8 cellular contexts compared by ENCODE assay signal in genomic region chr1:145961425-145962156, GRCh38. TPM values are rescaled to one million over a fixed set of nuclear protein-coding genes. Genes with fewer than 3 reads are reported as not detected.
DNase-seq lines count a peak whose midpoint lies in the region; ATAC-seq and TF ChIP-seq lines count a peak whose summit lies in the region.

No MANE protein-coding gene starts in this region.

- no peaks in the 10 kb centered on the region for H3K27me3 ChIP-seq in mesenchymal stem cell (ENCODE audit: control insufficient read depth in 1 of 2, insufficient read depth in 1 of 2, low read length in 2 of 2)

- H3K4me3 ChIP-seq in choroid plexus epithelial cell (ENCODE audit: low read depth, low read length) (peak overlapping the region; percentile 74), mesenchymal stem cell (ENCODE audit: insufficient read depth in 1 of 2, low read depth in 1 of 2, low read length in 2 of 2) (peak overlapping the region; percentile 73 to 87)

- H3K23ac ChIP-seq in mesenchymal stem cell (ENCODE audit: low read length in 2 of 2): peak overlapping the region in 1 of 2 experiments; percentile 48

- peak overlapping the region; percentile 94 for H3K27ac ChIP-seq in 22Rv1
- H3K27ac ChIP-seq in VCaP: peak overlapping the region; percentile 73; the same call in 1 of the 2 replicates
- H3K27ac ChIP-seq in mesenchymal stem cell (ENCODE audit: low read length, poor library complexity, severe bottlenecking): no peak overlapping the region

- H2BK120ac ChIP-seq in mesenchymal stem cell (ENCODE audit: low read depth, low read length): no peak overlapping the region

- DNase-seq in GM20000 (ENCODE audit: low spot score) (peak; percentile 53), choroid plexus epithelial cell (ENCODE audit: low read depth) (peak; percentile 35), mesenchymal stem cell (peak; percentile 53)
- DNase-seq in stimulated activated naive CD8-positive, alpha-beta T cell treated with anti-CD3 and anti-CD28 coated beads, Interleukin-15, Interleukin-2, amounts not matched to agents 100 U/mL and 50 U/mL, for 24 hours: peak; percentile 77

- TF ChIP-seq CTCF in 22Rv1 (IDR thresholded peaks at IDR 0.05): no peak
- no peak for TF ChIP-seq CTCF in GM20000 (IDR thresholded peaks at IDR 0.05; ENCODE audit: extremely low read depth, missing control alignments)
- TF ChIP-seq CTCF in VCaP (conservative IDR thresholded peaks at IDR 0.05): no peak
- TF ChIP-seq CTCF in choroid plexus epithelial cell (conservative IDR thresholded peaks at IDR 0.05; ENCODE audit: low read depth, low read length): no peak

- no peak overlapping the region for H2BK5ac ChIP-seq in mesenchymal stem cell (ENCODE audit: low read depth, low read length, poor library complexity, severe bottlenecking)

- peak overlapping the region in 1 of 2 experiments; percentile 55 for H3K4ac ChIP-seq in mesenchymal stem cell (ENCODE audit: low read depth in 1 of 2, low read length in 2 of 2)

- peak overlapping the region in 1 of 2 experiments; percentile 61 for H3K14ac ChIP-seq in mesenchymal stem cell (ENCODE audit: low read length in 2 of 2)

- H4K8ac ChIP-seq in mesenchymal stem cell (ENCODE audit: low read length): peak overlapping the region; percentile 87

- H4K91ac ChIP-seq in mesenchymal stem cell (ENCODE audit: low read length): peak overlapping the region; percentile 0

- H2AFZ ChIP-seq in mesenchymal stem cell (ENCODE audit: low read depth, low read length): peak overlapping the region; percentile 29

- WGBS in mesenchymal stem cell: 2% methylated on average over 55 of the region's 57 CpGs

- peak overlapping the region; percentile 56 to 58 for H3K18ac ChIP-seq in mesenchymal stem cell (ENCODE audit: low read depth in 1 of 2, low read length in 2 of 2)

- H3K36me3 ChIP-seq in mesenchymal stem cell (ENCODE audit: control insufficient read depth in 1 of 2, insufficient read depth in 2 of 2, low read depth in 1 of 2, low read length in 2 of 2): peaks cover 0 to 3% of the 10 kb centered on the region in 2 experiments

- peak overlapping the region; percentile 81 to 94 for H2BK12ac ChIP-seq in mesenchymal stem cell (ENCODE audit: low read length in 2 of 2)

- H3K79me1 ChIP-seq in mesenchymal stem cell (replicated peaks; ENCODE audit: low read length, poor library complexity, severe bottlenecking): peaks cover 12% of the 10 kb centered on the region

- H3K4me1 ChIP-seq in mesenchymal stem cell (ENCODE audit: control insufficient read depth, insufficient read depth, low read depth, low read length): peaks cover 26% of the 10 kb centered on the region

- H2BK15ac ChIP-seq in mesenchymal stem cell (ENCODE audit: low read depth, poor library complexity, severe bottlenecking): no peak overlapping the region

- no peak overlapping the region for H2AK5ac ChIP-seq in mesenchymal stem cell (ENCODE audit: low read length, severe bottlenecking)

- ATAC-seq in stimulated activated naive CD8-positive, alpha-beta T cell treated with anti-CD3 and anti-CD28 coated beads, Interleukin-15, Interleukin-2, amounts not matched to agents 100 U/mL and 50 U/mL, for 24 hours: peak; percentile 1
- ATAC-seq in HG03520 (IDR thresholded peaks at IDR 0.05; ENCODE audit: unreplicated experiment): no peak
- no peak for ATAC-seq in GM18519 (IDR thresholded peaks at IDR 0.05; ENCODE audit: low FRiP score, unreplicated experiment)

- peak overlapping the region; percentile 97 for H3K4me2 ChIP-seq in mesenchymal stem cell (ENCODE audit: low read length, poor library complexity, severe bottlenecking)

- no peaks in the 10 kb centered on the region for H3K9me3 ChIP-seq in mesenchymal stem cell (ENCODE audit: control insufficient read depth, low read length)

- H3K9ac ChIP-seq in mesenchymal stem cell (ENCODE audit: low read length): peak overlapping the region; percentile 85

RNA-seq across cellular contexts. Expression of gene ANKRD34A, which starts 2.8 kb away (rescaled TPM):
- polyA plus RNA-seq in mesenchymal stem cell (2013, experiment 1 of 2): 4.4 TPM
- polyA plus RNA-seq in mesenchymal stem cell (2013, experiment 2 of 2): 4.4 TPM

RNA-seq across cellular contexts. Expression of gene POLR3GL, which starts 2.9 kb away (rescaled TPM):
- 31.1 TPM for polyA plus RNA-seq in mesenchymal stem cell (2013, experiment 1 of 2)
- polyA plus RNA-seq in mesenchymal stem cell (2013, experiment 2 of 2): 32.3 TPM

RNA-seq across cellular contexts. Expression of gene LIX1L, which starts 3.8 kb away (rescaled TPM):
- 30.0 TPM for polyA plus RNA-seq in mesenchymal stem cell (2013, experiment 1 of 2)
- 29.8 TPM for polyA plus RNA-seq in mesenchymal stem cell (2013, experiment 2 of 2)

RNA-seq across cellular contexts. Expression of gene RBM8A, which starts 34.3 kb away (rescaled TPM):
- 135 TPM for polyA plus RNA-seq in mesenchymal stem cell (2013, experiment 1 of 2)
- 142 TPM for polyA plus RNA-seq in mesenchymal stem cell (2013, experiment 2 of 2)

RNA-seq across cellular contexts. Expression of gene TXNIP, which starts 34.8 kb away (rescaled TPM):
- polyA plus RNA-seq in mesenchymal stem cell (2013, experiment 1 of 2): 161 TPM
- 167 TPM for polyA plus RNA-seq in mesenchymal stem cell (2013, experiment 2 of 2)
